Comparison of ENCODE assay signal across 14 cellular contexts in the genomic region with DNA sequence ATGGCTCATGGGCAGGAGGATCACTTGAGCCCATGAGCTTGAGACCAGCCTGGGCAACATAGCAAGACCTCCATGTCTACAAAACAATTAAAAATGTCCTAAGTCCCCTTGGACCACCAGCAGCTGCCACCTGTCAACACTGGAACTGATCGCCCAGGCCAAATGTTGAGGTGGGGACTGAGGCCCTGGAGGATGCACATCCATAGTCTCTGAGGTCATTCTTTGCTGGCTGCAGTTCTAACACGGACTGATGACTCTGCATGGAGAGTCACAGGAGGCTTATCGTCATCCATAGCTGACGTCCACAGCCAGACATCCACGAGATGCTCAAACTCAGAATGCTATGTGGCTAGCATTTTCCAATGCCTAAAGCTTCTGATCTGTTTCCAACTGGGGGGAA.
DNase-seq lines count a peak whose midpoint lies in the region; ATAC-seq and TF ChIP-seq lines count a peak whose summit lies in the region.
"Had no signal": no experiment of that assay in that cellular context is flagged by ENCODE, and none has a peak within 500 bp of the region (broad histone marks: within the 10 kb centered on the region; RNA-seq: fewer than 3 reads in every experiment).

No MANE protein-coding gene starts in this region.

- H3K27ac ChIP-seq in SJCRH30 (peak overlapping the region; percentile 2; the same call in 1 of the 2 replicates), subcutaneous abdominal adipose tissue (ENCODE audit: low read depth, low read length) (peak overlapping the region; percentile 54), left lung (no peak overlapping the region)
- H3K27ac ChIP-seq: PC-9 had no signal

- no peak for TF ChIP-seq CTCF in left lung (IDR thresholded peaks at IDR 0.05)

- no peak for ATAC-seq in activated naive CD4-positive, alpha-beta T cell treated with anti-CD3 and anti-CD28 coated beads, Interleukin-2, amount 50 U/mL, for 72 hours
- no peak for ATAC-seq in left lung

- intact Hi-C loops in left lung (cut with DNase I) = no loop called here

- peaks cover 0 to 5% of the 10 kb centered on the region in 2 donors for H3K9me3 Mint-ChIP-seq in activated naive CD4-positive, alpha-beta T cell treated with anti-CD3 and anti-CD28 coated beads, Interleukin-2, amount 50 U/mL, for 72 hours
- H3K9me3 Mint-ChIP-seq: HFFc6 had no signal

- peak overlapping the region; percentile 15 to 66 for H3K27ac Mint-ChIP-seq in activated naive CD4-positive, alpha-beta T cell treated with anti-CD3 and anti-CD28 coated beads, Interleukin-2, amount 50 U/mL, for 72 hours
- H3K27ac Mint-ChIP-seq: HFFc6 had no signal

- peaks cover 4% of the 10 kb centered on the region; the same call in 1 of the 2 replicates for H3K4me1 ChIP-seq in SJCRH30
- no peaks in the 10 kb centered on the region for H3K4me1 ChIP-seq in subcutaneous abdominal adipose tissue (ENCODE audit: control insufficient read depth in 5 of 5, insufficient read depth in 5 of 5, low read length in 5 of 5)
- H3K4me1 ChIP-seq in left lung = no peaks in the 10 kb centered on the region
- H3K4me1 ChIP-seq: Caco-2 had no signal

- H3K9me3 ChIP-seq in SJCRH30 (replicated peaks) = no peaks in the 10 kb centered on the region
- H3K9me3 ChIP-seq in subcutaneous abdominal adipose tissue (ENCODE audit: control insufficient read depth in 5 of 5, low read length in 5 of 5) = no peaks in the 10 kb centered on the region
- H3K9me3 ChIP-seq in left lung = no peaks in the 10 kb centered on the region
- H3K9me3 ChIP-seq: Caco-2 had no signal

- no peak overlapping the region for H3K9ac ChIP-seq in subcutaneous abdominal adipose tissue (ENCODE audit: low read length in 5 of 5)

- peaks cover 25 to 36% of the 10 kb centered on the region in 2 donors for H3K36me3 Mint-ChIP-seq in activated naive CD4-positive, alpha-beta T cell treated with anti-CD3 and anti-CD28 coated beads, Interleukin-2, amount 50 U/mL, for 72 hours

- no peak overlapping the region for H3K4me3 ChIP-seq in SJCRH30
- no peak overlapping the region for H3K4me3 ChIP-seq in subcutaneous abdominal adipose tissue (ENCODE audit: low read depth in 1 of 5, low read length in 5 of 5)
- no peak overlapping the region for H3K4me3 ChIP-seq in left lung
- H3K4me3 ChIP-seq: PC-9 had no signal

- no peaks in the 10 kb centered on the region for H3K36me3 ChIP-seq in SJCRH30
- peaks cover 0 to 3% (median 0%) of the 10 kb centered on the region in 5 donors for H3K36me3 ChIP-seq in subcutaneous abdominal adipose tissue (ENCODE audit: control insufficient read depth in 5 of 5, insufficient read depth in 5 of 5, low read length in 5 of 5)
- H3K36me3 ChIP-seq in left lung = no peaks in the 10 kb centered on the region

- DNase-seq in activated naive CD4-positive, alpha-beta T cell treated with anti-CD3 and anti-CD28 coated beads, Interleukin-2, amount 50 U/mL, for 72 hours (ENCODE audit: low spot score in 2 of 2) = no peak
- no peak for DNase-seq in activated naive CD4-positive, alpha-beta T cell treated with anti-CD3 and anti-CD28 coated beads, Interleukin-2, amount 50 U/mL, for 16 hours
- peak; percentile 63 to 70 for DNase-seq in SJCRH30
- DNase-seq in myocyte (ENCODE audit: low read depth) = peak; percentile 17
- DNase-seq in NCI-H446 treated with DMSO at 0.1 percent for 48 hours (lab: John Stamatoyannopoulos, UW) = no peak
- DNase-seq in left lung = no peak
- DNase-seq: Caco-2, HFFc6, NCI-H1048, NCI-H146, NCI-H2081, NCI-H510A treated with DMSO at 0.1 percent for 48 hours, PC-9 had no signal

- H3K27me3 ChIP-seq in SJCRH30 (no peaks in the 10 kb centered on the region), subcutaneous abdominal adipose tissue (ENCODE audit: control insufficient read depth in 5 of 5, insufficient read depth in 4 of 5, low read length in 5 of 5) (no peaks in the 10 kb centered on the region), left lung (no peaks in the 10 kb centered on the region)

Comparison
In these comparisons a context has a peak if more than half of its experiments do, and no peak if none do; other contexts are left out.
1. DNase-seq: peak in SJCRH30 (2 of 2) and myocyte (single experiment); none in activated naive CD4-positive, alpha-beta T cell treated with anti-CD3 and anti-CD28 coated beads, Interleukin-2, amount 50 U/mL, for 72 hours (0 of 2), activated naive CD4-positive, alpha-beta T cell treated with anti-CD3 and anti-CD28 coated beads, Interleukin-2, amount 50 U/mL, for 16 hours (single experiment), NCI-H446 treated with DMSO at 0.1 percent for 48 hours (single experiment) and left lung (0 of 2).
2. H3K27ac ChIP-seq: peak in SJCRH30 (single experiment) and subcutaneous abdominal adipose tissue (single experiment); none in left lung (0 of 2).